Comparison of ENCODE assay signal across 8 cellular contexts in genomic region chr9:88387035-88387732, GRCh38. TPM values are rescaled to one million over a fixed set of nuclear protein-coding genes. Genes with fewer than 3 reads are reported as not detected.
DNase-seq lines count a peak whose midpoint lies in the region; ATAC-seq and TF ChIP-seq lines count a peak whose summit lies in the region.

No MANE protein-coding gene starts in this region.

- H3K27me3 ChIP-seq in Loucy (ENCODE audit: insufficient read depth, low read length, poor library complexity, severe bottlenecking) = no peaks in the 10 kb centered on the region

- peak overlapping the region; percentile 68; the same call in 1 of the 2 replicates for H2AFZ ChIP-seq in Loucy (ENCODE audit: low read length)

- peaks cover 4% of the 10 kb centered on the region for H3K27me3 Mint-ChIP-seq in activated T-helper 1 cell treated with anti-CD3 and anti-CD28 coated beads, Interleukin-12 subunit alpha, Interleukin-12 subunit beta, Interleukin-2, Interleukin-4 antibody, amounts not matched to agents 30 ng/mL and 10 ng/mL and 1 ng/mL, durations not matched to agents 14 hours and 24 hours and 36 hours (ENCODE audit: insufficient read depth)
- no peaks in the 10 kb centered on the region for H3K27me3 Mint-ChIP-seq in osteocyte (ENCODE audit: unreplicated experiment)

- H3K27ac Mint-ChIP-seq in activated T-helper 1 cell treated with anti-CD3 and anti-CD28 coated beads, Interleukin-12 subunit alpha, Interleukin-12 subunit beta, Interleukin-2, Interleukin-4 antibody, amounts not matched to agents 30 ng/mL and 10 ng/mL and 1 ng/mL, durations not matched to agents 14 hours and 24 hours and 36 hours = peak overlapping the region; percentile 87
- H3K27ac Mint-ChIP-seq in osteocyte (ENCODE audit: unreplicated experiment) = peak overlapping the region; percentile 94

- peaks cover 12% of the 10 kb centered on the region for H3K36me3 Mint-ChIP-seq in activated T-helper 1 cell treated with anti-CD3 and anti-CD28 coated beads, Interleukin-12 subunit alpha, Interleukin-12 subunit beta, Interleukin-2, Interleukin-4 antibody, amounts not matched to agents 30 ng/mL and 10 ng/mL and 1 ng/mL, durations not matched to agents 14 hours and 24 hours and 36 hours (ENCODE audit: low read depth)
- peaks cover 5% of the 10 kb centered on the region for H3K36me3 Mint-ChIP-seq in osteocyte (ENCODE audit: unreplicated experiment)

- H4K20me1 ChIP-seq in Loucy (ENCODE audit: insufficient read depth, low read length, poor library complexity, severe bottlenecking) = peaks cover 33% of the 10 kb centered on the region

- peak overlapping the region; percentile 64 for H3K9ac ChIP-seq in Loucy (ENCODE audit: low read depth, low read length, poor library complexity, severe bottlenecking)

- H3K9me2 ChIP-seq in Loucy (replicated peaks; ENCODE audit: low read depth, low read length) = no peaks in the 10 kb centered on the region

- peaks cover 41% of the 10 kb centered on the region for H3K4me1 ChIP-seq in Loucy (ENCODE audit: insufficient read depth, low read length, poor library complexity, severe bottlenecking)

- H3F3A ChIP-seq in Loucy (ENCODE audit: low read depth) = no peaks in the 10 kb centered on the region

- intact Hi-C loops in activated T-helper 1 cell treated with anti-CD3 and anti-CD28 coated beads, Interleukin-12 subunit alpha, Interleukin-12 subunit beta, Interleukin-2, Interleukin-4 antibody, amounts not matched to agents 30 ng/mL and 10 ng/mL and 1 ng/mL, durations not matched to agents 14 hours and 24 hours and 36 hours (cut with micrococcal nuclease) = loop anchor here (10.0 kb wide), 1 partner anchor 928 kb away; the partner anchor contains the start of genes CKS2 and SECISBP2

- peaks cover 35% of the 10 kb centered on the region for H3K4me1 Mint-ChIP-seq in activated T-helper 1 cell treated with anti-CD3 and anti-CD28 coated beads, Interleukin-12 subunit alpha, Interleukin-12 subunit beta, Interleukin-2, Interleukin-4 antibody, amounts not matched to agents 30 ng/mL and 10 ng/mL and 1 ng/mL, durations not matched to agents 14 hours and 24 hours and 36 hours (ENCODE audit: low read depth)
- H3K4me1 Mint-ChIP-seq in osteocyte (ENCODE audit: unreplicated experiment) = peaks cover 41% of the 10 kb centered on the region

- ATAC-seq in GM18517 (IDR thresholded peaks at IDR 0.05; ENCODE audit: unreplicated experiment) = no peak

- no peaks in the 10 kb centered on the region for H3K9me3 Mint-ChIP-seq in activated T-helper 1 cell treated with anti-CD3 and anti-CD28 coated beads, Interleukin-12 subunit alpha, Interleukin-12 subunit beta, Interleukin-2, Interleukin-4 antibody, amounts not matched to agents 30 ng/mL and 10 ng/mL and 1 ng/mL, durations not matched to agents 14 hours and 24 hours and 36 hours
- no peaks in the 10 kb centered on the region for H3K9me3 Mint-ChIP-seq in osteocyte (ENCODE audit: unreplicated experiment)

- H3K4me3 ChIP-seq in Loucy (ENCODE audit: low read length, poor library complexity, severe bottlenecking) = peak overlapping the region; percentile 77

- no peaks in the 10 kb centered on the region for H3K9me3 ChIP-seq in Loucy (ENCODE audit: insufficient read depth, low read depth, low read length)

- peaks cover 33% of the 10 kb centered on the region for H3K79me2 ChIP-seq in Loucy (ENCODE audit: insufficient read depth, low read length)

- peak overlapping the region; percentile 70 for H3K4me2 ChIP-seq in Loucy (ENCODE audit: low read depth, low read length, poor library complexity, severe bottlenecking)

- H3K4me3 Mint-ChIP-seq in activated T-helper 1 cell treated with anti-CD3 and anti-CD28 coated beads, Interleukin-12 subunit alpha, Interleukin-12 subunit beta, Interleukin-2, Interleukin-4 antibody, amounts not matched to agents 30 ng/mL and 10 ng/mL and 1 ng/mL, durations not matched to agents 14 hours and 24 hours and 36 hours = peak overlapping the region; percentile 88
- H3K4me3 Mint-ChIP-seq in osteocyte (ENCODE audit: unreplicated experiment) = peak overlapping the region; percentile 96

- no peaks in the 10 kb centered on the region for H3K36me3 ChIP-seq in Loucy (ENCODE audit: insufficient read depth, low read length)

- DNase-seq in ELF-1 (ENCODE audit: low read depth, low spot score) (peak; percentile 53), glomerular visceral epithelial cell (ENCODE audit: extremely low spot score) (peak; percentile 45), osteocyte (ENCODE audit: extremely low spot score, unreplicated experiment) (no peak), NCI-H82 treated with DMSO at 0.1 percent for 48 hours (lab: John Stamatoyannopoulos, UW; ENCODE audit: unreplicated experiment) (no peak), NCI-H187 (lab: John Stamatoyannopoulos, UW) (no peak)
- DNase-seq in activated T-helper 1 cell treated with anti-CD3 and anti-CD28 coated beads, Interleukin-12 subunit alpha, Interleukin-12 subunit beta, Interleukin-2, Interleukin-4 antibody, amounts not matched to agents 30 ng/mL and 10 ng/mL and 1 ng/mL, durations not matched to agents 14 hours and 24 hours and 36 hours (ENCODE audit: low spot score) = no peak

- TF ChIP-seq CTCF in Loucy (conservative IDR thresholded peaks at IDR 0.05; ENCODE audit: low read length) (no peak), osteocyte (IDR thresholded peaks at IDR 0.05) (no peak)

RNA-seq across cellular contexts. Expression of gene SPIN1, which starts 1.1 kb away (rescaled TPM):
- total RNA-seq in activated T-helper 1 cell treated with anti-CD3 and anti-CD28 coated beads, Interleukin-12 subunit alpha, Interleukin-12 subunit beta, Interleukin-2, Interleukin-4 antibody, amounts not matched to agents 30 ng/mL and 10 ng/mL and 1 ng/mL, durations not matched to agents 14 hours and 24 hours and 36 hours = 39.1 and 41.8 TPM in 2 replicates
- total RNA-seq in osteocyte = 115 and 121 TPM in 2 replicates

Comparison
In these comparisons a context has a peak if more than half of its experiments do, and no peak if none do; other contexts are left out.
1. DNase-seq: peak in ELF-1 (single experiment) and glomerular visceral epithelial cell (single experiment); none in activated T-helper 1 cell treated with anti-CD3 and anti-CD28 coated beads, Interleukin-12 subunit alpha, Interleukin-12 subunit beta, Interleukin-2, Interleukin-4 antibody, amounts not matched to agents 30 ng/mL and 10 ng/mL and 1 ng/mL, durations not matched to agents 14 hours and 24 hours and 36 hours (single experiment), osteocyte (single experiment), NCI-H82 treated with DMSO at 0.1 percent for 48 hours (single experiment) and NCI-H187 (0 of 2).